8 cellular contexts compared by ENCODE assay signal in the genomic region with DNA sequence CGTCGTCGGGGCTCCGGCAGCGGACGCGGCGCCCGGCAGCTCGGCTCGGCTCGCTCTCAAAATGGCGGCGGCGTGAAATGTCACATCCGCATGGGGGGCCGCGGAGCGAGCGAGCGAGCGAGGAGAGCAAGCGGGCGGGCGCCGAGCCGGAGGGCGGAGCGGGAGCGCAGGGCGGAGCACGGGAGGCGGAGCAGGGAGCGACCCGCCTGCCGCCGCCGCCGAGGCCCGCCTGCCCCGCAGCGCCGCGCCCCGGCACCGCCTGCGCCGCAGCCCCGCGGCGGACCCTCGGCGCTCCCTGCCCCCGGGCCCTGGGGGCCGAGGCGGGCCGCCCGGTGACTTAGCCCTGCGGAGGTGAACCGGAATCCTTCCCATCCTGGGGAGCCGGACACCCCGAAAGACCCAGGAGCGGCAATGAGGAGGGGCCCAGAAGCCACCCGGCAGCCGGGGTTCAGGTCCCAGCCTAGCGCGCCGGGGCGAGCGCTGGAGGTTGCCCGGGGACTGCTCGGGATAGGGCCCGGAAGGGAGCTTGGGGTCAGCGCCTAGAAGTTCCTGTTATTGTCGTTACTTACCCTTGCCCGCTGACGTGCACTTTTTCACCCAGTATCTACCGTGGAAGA. TPM values are rescaled to one million over a fixed set of nuclear protein-coding genes. Genes with fewer than 3 reads are reported as not detected.
DNase-seq lines count a peak whose midpoint lies in the region; ATAC-seq and TF ChIP-seq lines count a peak whose summit lies in the region.

TSS of gene USP7 (minus strand) at position 82 of the 617 bp plus-strand sequence. CDS start 621 bp downstream, outside the sequence.

- ATAC-seq in GM21576 (IDR thresholded peaks at IDR 0.05; ENCODE audit: unreplicated experiment): peak; percentile 75
- peak; percentile 91 for ATAC-seq in esophagus mucosa

- H3K4me1 Mint-ChIP-seq in IgD-negative memory B cell: peaks cover 32 to 34% (median 33%) of the 10 kb centered on the region in 3 donors
- H3K4me1 Mint-ChIP-seq in activated T-cell treated with anti-CD3 and anti-CD28 coated beads, Interleukin-2, amount 50 U/mL, for 24 hours (ENCODE audit: low read depth): peaks cover 39% of the 10 kb centered on the region

- H3K27ac Mint-ChIP-seq in IgD-negative memory B cell: peak within 1 kb of the TSS; percentile 93 to 96 (median 95)
- H3K27ac Mint-ChIP-seq in activated T-cell treated with anti-CD3 and anti-CD28 coated beads, Interleukin-2, amount 50 U/mL, for 24 hours: peak within 1 kb of the TSS; percentile 93

- peaks cover 0 to 3% (median 0%) of the 10 kb centered on the region in 3 donors for H3K9me3 Mint-ChIP-seq in IgD-negative memory B cell
- no peaks in the 10 kb centered on the region for H3K9me3 Mint-ChIP-seq in activated T-cell treated with anti-CD3 and anti-CD28 coated beads, Interleukin-2, amount 50 U/mL, for 24 hours

- DNase-seq in DMS153 (lab: John Stamatoyannopoulos, UW): peak; percentile 60
- DNase-seq in activated T-cell treated with anti-CD3 and anti-CD28 coated beads, Interleukin-2, amount 50 U/mL, for 24 hours: peak; percentile 94
- peak; percentile 92 for DNase-seq in myocyte (ENCODE audit: low read depth)
- DNase-seq in stimulated activated CD8-positive, alpha-beta memory T cell treated with anti-CD3 and anti-CD28 coated beads, Interleukin-7, amount 100 ng/mL, for 48 hours (ENCODE audit: extremely low read depth in 1 of 2, low read depth in 1 of 2): peak; percentile 84 to 85

- no peaks in the 10 kb centered on the region for H3K36me3 Mint-ChIP-seq in IgD-negative memory B cell
- H3K36me3 Mint-ChIP-seq in activated T-cell treated with anti-CD3 and anti-CD28 coated beads, Interleukin-2, amount 50 U/mL, for 24 hours (ENCODE audit: low read depth): peaks cover 20% of the 10 kb centered on the region

- H3K4me3 Mint-ChIP-seq in IgD-negative memory B cell: peak within 1 kb of the TSS; percentile 82 to 95 (median 94)
- peak within 1 kb of the TSS; percentile 84 for H3K4me3 Mint-ChIP-seq in activated T-cell treated with anti-CD3 and anti-CD28 coated beads, Interleukin-2, amount 50 U/mL, for 24 hours

- H3K27me3 Mint-ChIP-seq in IgD-negative memory B cell: no peaks in the 10 kb centered on the region
- H3K27me3 Mint-ChIP-seq in activated T-cell treated with anti-CD3 and anti-CD28 coated beads, Interleukin-2, amount 50 U/mL, for 24 hours: peaks cover 12% of the 10 kb centered on the region

TF ChIP-seq in PFSK-1, 5 proteins besides CTCF, POLR2A, EP300 and RAD21:
- TF ChIP-seq REST (IDR thresholded peaks at IDR 0.05; ENCODE audit: insufficient read depth in 1 of 2, low read depth in 2 of 2, low read length in 2 of 2): no peak
- TF ChIP-seq POLR2AphosphoS5 (IDR thresholded peaks at IDR 0.05; ENCODE audit: low read depth, low read length): peak; percentile 44; the same call in 1 of the 2 replicates
- peak; percentile 75; the same call in 1 of the 2 replicates for TF ChIP-seq TAF1 (IDR thresholded peaks at IDR 0.05; ENCODE audit: borderline replicate concordance, insufficient read depth, low read length)
- no peak for TF ChIP-seq FOXP2 (optimal IDR thresholded peaks at IDR 0.05; ENCODE audit: borderline replicate concordance, extremely low read depth, extremely low read length, insufficient read depth)
- no peak for TF ChIP-seq SIN3A (IDR thresholded peaks at IDR 0.05; ENCODE audit: borderline replicate concordance, insufficient read depth, low read length)

RNA-seq across cellular contexts. Expression of gene USP7, which starts in this region (rescaled TPM):
- 9.4 TPM for polyA plus RNA-seq in IgD-negative memory B cell
- 46.1 TPM for polyA plus RNA-seq in PFSK-1 (2012; ENCODE audit: insufficient read length, low read depth)
- total RNA-seq in esophagus mucosa (87.3 TPM), myocyte (57.2 and 69.3 TPM in 2 replicates)
- polyA plus RNA-seq in myocyte (2012): 38.3 TPM

Comparison
In these comparisons a context has a peak if more than half of its experiments do, and no peak if none do; other contexts are left out.
1. Peak in every context shown above with its lines: DNase-seq and ATAC-seq.